In genomic region chr2:17753803-17754663, GRCh38 we compare ENCODE assay signal across 8 cellular contexts. TPM values are rescaled to one million over a fixed set of nuclear protein-coding genes. Genes with fewer than 3 reads are reported as not detected.
DNase-seq lines count a peak whose midpoint lies in the region; ATAC-seq lines count a peak whose summit lies in the region.

Gene GEN1, plus strand, starts transcription at chr2:17754138. Its CDS starts 5,806 bp downstream, at chr2:17759944.
Gene SMC6, minus strand, starts transcription at chr2:17753810. Its CDS starts 7,864 bp downstream, at chr2:17745946.

- H3K4me1 Mint-ChIP-seq in IgD-negative memory B cell: peaks cover 22 to 37% (median 33%) of the 10 kb centered on the region in 3 donors

- peaks cover 3% of the 10 kb centered on the region for H3K36me3 Mint-ChIP-seq in IgD-negative memory B cell

- peak within 1 kb of the TSS; percentile 68 to 99 (median 88) for H3K27ac Mint-ChIP-seq in IgD-negative memory B cell

- peak; percentile 65 for ATAC-seq in GM21576 (IDR thresholded peaks at IDR 0.05; ENCODE audit: unreplicated experiment)

- no peaks in the 10 kb centered on the region for H3K27me3 Mint-ChIP-seq in IgD-negative memory B cell

- H3K9me3 Mint-ChIP-seq in IgD-negative memory B cell: no peaks in the 10 kb centered on the region

- DNase-seq in DMS153 (lab: John Stamatoyannopoulos, UW) (peak; percentile 84), OCI-M1 (lab: John Stamatoyannopoulos, UW) (peak; percentile 98), activated T-cell treated with anti-CD3 and anti-CD28 coated beads for 24 hours (ENCODE audit: low read depth) (peak; percentile 88), epidermal melanocyte (ENCODE audit: insufficient read length, low spot score) (peak; percentile 85), middle frontal gyrus (ENCODE audit: extremely low spot score, low spot score) (peak; percentile 69)
- peak; percentile 80 to 88 for DNase-seq in stimulated activated CD8-positive, alpha-beta memory T cell treated with anti-CD3 and anti-CD28 coated beads, Interleukin-2, amount 100 ng/mL, for 1 hour (ENCODE audit: low read depth in 2 of 2)

- peak within 1 kb of the TSS; percentile 83 to 98 (median 96) for H3K4me3 Mint-ChIP-seq in IgD-negative memory B cell

RNA-seq across cellular contexts. Expression of gene GEN1, which starts in this region (rescaled TPM):
- 3.2 TPM for polyA plus RNA-seq in IgD-negative memory B cell

RNA-seq across cellular contexts. Expression of gene SMC6, which starts in this region (rescaled TPM):
- polyA plus RNA-seq in IgD-negative memory B cell: 43.8 TPM

Comparison
In these comparisons a context has a peak if more than half of its experiments do, and no peak if none do; other contexts are left out.
1. Peak in every context shown above with its lines: DNase-seq and ATAC-seq.